Comparison of ENCODE assay signal across 35 cellular contexts in the genomic region with DNA sequence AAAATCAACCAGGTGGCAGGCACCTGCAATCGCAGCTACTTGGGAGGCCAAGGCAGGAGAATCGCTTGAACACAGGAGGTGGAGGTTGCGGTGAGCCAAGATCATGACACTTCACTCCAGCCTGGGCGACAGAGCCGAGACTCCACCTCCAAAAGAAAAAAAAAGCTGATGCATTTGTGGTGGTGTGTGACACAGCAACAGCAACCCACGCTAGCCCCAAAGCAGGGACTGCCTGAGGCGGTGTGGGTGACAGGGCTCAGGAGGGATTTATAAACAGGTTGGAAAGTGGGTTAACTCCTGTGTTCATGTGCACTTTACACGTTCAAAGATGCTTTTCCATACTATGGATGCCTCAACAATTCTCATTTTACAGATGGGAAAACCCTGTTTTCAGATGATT.
"Had no signal": no experiment of that assay in that cellular context is flagged by ENCODE, and none has a peak within 500 bp of the region (broad histone marks: within the 10 kb centered on the region; RNA-seq: fewer than 3 reads in every experiment).

No MANE protein-coding gene starts in this region.

- H3K9me3 Mint-ChIP-seq: activated CD4-positive, alpha-beta memory T cell treated with anti-CD3 and anti-CD28 coated beads, Interleukin-2, amount 10 ng/mL, durations not matched to agents 7 days and 5 days; central memory CD8-positive, alpha-beta T cell had no signal

- H3K36me3 Mint-ChIP-seq: activated CD8-positive, alpha-beta memory T cell treated with anti-CD3 and anti-CD28 coated beads, Interleukin-2, amount 10 ng/mL, durations not matched to agents 7 days and 5 days; activated naive CD8-positive, alpha-beta T cell had no signal

- H3K27ac Mint-ChIP-seq: activated CD4-positive, alpha-beta memory T cell treated with anti-CD3 and anti-CD28 coated beads, Interleukin-2, amount 10 ng/mL, durations not matched to agents 7 days and 5 days; activated CD8-positive, alpha-beta memory T cell treated with anti-CD3 and anti-CD28 coated beads, Interleukin-2, amount 10 ng/mL, durations not matched to agents 7 days and 5 days; activated naive CD4-positive, alpha-beta T cell treated with anti-CD3 and anti-CD28 coated beads for 36 hours; activated naive CD8-positive, alpha-beta T cell; activated naive CD8-positive, alpha-beta T cell treated with anti-CD3 and anti-CD28 coated beads, Interleukin-2, amount 50 U/mL, for 24 hours; activated T-helper 17 cell treated with anti-CD3 and anti-CD28 coated beads, Interleukin-2, amount 50 U/mL, for 72 hours had no signal

- DNase-seq: activated CD4-positive, alpha-beta memory T cell treated with anti-CD3 and anti-CD28 coated beads, Interleukin-2, amount 10 ng/mL, durations not matched to agents 7 days and 5 days; activated CD4-positive, alpha-beta T cell treated with anti-CD3 and anti-CD28 coated beads for 1 hour; activated CD4-positive, alpha-beta T cell treated with anti-CD3 and anti-CD28 coated beads for 48 hours; activated CD4-positive, CD25-positive, alpha-beta regulatory T cell; activated CD8-positive, alpha-beta memory T cell treated with anti-CD3 and anti-CD28 coated beads for 24 hours; activated CD8-positive, alpha-beta memory T cell treated with anti-CD3 and anti-CD28 coated beads, Interleukin-2, amount 10 ng/mL, durations not matched to agents 7 days and 5 days; activated CD8-positive, alpha-beta memory T cell treated with anti-CD3 and anti-CD28 coated beads, Interleukin-2, amount 50 U/mL, for 48 hours; activated gamma-delta T cell treated with Interleukin-2 at 50 U/mL for 16 hours; activated naive CD4-positive, alpha-beta T cell treated with anti-CD3 and anti-CD28 coated beads for 36 hours; activated naive CD8-positive, alpha-beta T cell treated with anti-CD3 and anti-CD28 coated beads, Interleukin-2, amount 50 U/mL, for 24 hours; activated T-cell treated with anti-CD3 and anti-CD28 coated beads, Interleukin-2, amount 50 U/mL, for 48 hours; brain microvascular endothelial cell; Karpas-422; MG63; NCI-H1048; NCI-H1105 treated with DMSO at 0.1 percent for 48 hours; NCI-H1436; NCI-H1694; NCI-H1930; NCI-H2081 treated with DMSO at 0.1 percent for 48 hours; NCI-H226; NCI-H446 treated with DMSO at 0.1 percent for 48 hours; NCI-H69; NK-92 treated with Interleukin-12 subunit alpha and Interleukin-12 subunit beta, amount 100 ng/mL, for 24 hours; PC-9; Right ventricle myocardium superior; SW 1271; T-helper 1 cell; T-helper 2 cell; T-helper 9 cell had no signal

- H3K27ac ChIP-seq: brain microvascular endothelial cell, cardiac muscle cell, PC-9, VCaP had no signal

- H3K4me3 Mint-ChIP-seq: activated CD4-positive, alpha-beta memory T cell treated with anti-CD3 and anti-CD28 coated beads, Interleukin-2, amount 10 ng/mL, durations not matched to agents 7 days and 5 days; activated CD8-positive, alpha-beta memory T cell treated with anti-CD3 and anti-CD28 coated beads, Interleukin-2, amount 10 ng/mL, durations not matched to agents 7 days and 5 days; activated naive CD4-positive, alpha-beta T cell treated with anti-CD3 and anti-CD28 coated beads for 36 hours; activated naive CD8-positive, alpha-beta T cell; activated naive CD8-positive, alpha-beta T cell treated with anti-CD3 and anti-CD28 coated beads, Interleukin-2, amount 50 U/mL, for 24 hours; activated T-helper 17 cell treated with anti-CD3 and anti-CD28 coated beads, Interleukin-2, amount 50 U/mL, for 72 hours; central memory CD8-positive, alpha-beta T cell had no signal

- H3K36me3 ChIP-seq: brain microvascular endothelial cell, cardiac muscle cell, MG63 had no signal

- ATAC-seq: activated CD8-positive, alpha-beta memory T cell treated with anti-CD3 and anti-CD28 coated beads, Interleukin-2, amount 10 ng/mL, durations not matched to agents 7 days and 5 days; activated naive CD8-positive, alpha-beta T cell treated with anti-CD3 and anti-CD28 coated beads, Interleukin-2, amount 50 U/mL, for 24 hours; activated T-helper 17 cell treated with anti-CD3 and anti-CD28 coated beads, Interleukin-2, amount 50 U/mL, for 72 hours had no signal

- H3K4me3 ChIP-seq: cardiac muscle cell, MG63, PC-9 had no signal

- H3K27me3 ChIP-seq: brain microvascular endothelial cell, cardiac muscle cell, MG63 had no signal

- H3K27me3 Mint-ChIP-seq: activated CD4-positive, alpha-beta memory T cell treated with anti-CD3 and anti-CD28 coated beads, Interleukin-2, amount 10 ng/mL, durations not matched to agents 7 days and 5 days; activated CD8-positive, alpha-beta memory T cell treated with anti-CD3 and anti-CD28 coated beads, Interleukin-2, amount 10 ng/mL, durations not matched to agents 7 days and 5 days had no signal

- H3K4me1 Mint-ChIP-seq: activated CD4-positive, alpha-beta memory T cell treated with anti-CD3 and anti-CD28 coated beads, Interleukin-2, amount 10 ng/mL, durations not matched to agents 7 days and 5 days; activated CD8-positive, alpha-beta memory T cell treated with anti-CD3 and anti-CD28 coated beads, Interleukin-2, amount 10 ng/mL, durations not matched to agents 7 days and 5 days; activated naive CD8-positive, alpha-beta T cell treated with anti-CD3 and anti-CD28 coated beads, Interleukin-2, amount 50 U/mL, for 24 hours; activated T-helper 17 cell treated with anti-CD3 and anti-CD28 coated beads, Interleukin-2, amount 50 U/mL, for 72 hours; central memory CD8-positive, alpha-beta T cell had no signal

- H3K9me3 ChIP-seq: MG63 had no signal
